Comparison of ENCODE assay signal across 22 cellular contexts in genomic region chr11:12834166-12834565, GRCh38.
DNase-seq lines count a peak whose midpoint lies in the region; ATAC-seq, FAIRE-seq and TF ChIP-seq lines count a peak whose summit lies in the region.
"Had no signal": no experiment of that assay in that cellular context is flagged by ENCODE, and none has a peak within 500 bp of the region (broad histone marks: within the 10 kb centered on the region; RNA-seq: fewer than 3 reads in every experiment).

No MANE protein-coding gene starts in this region.

- H3K4me3 ChIP-seq in IMR-90 (ENCODE audit: insufficient read depth, low read depth, low read length) (no peak overlapping the region), mucosa of descending colon (no peak overlapping the region), vagina (no peak overlapping the region)
- H3K4me3 ChIP-seq: Peyer's patch, SJSA1 had no signal

- dilution Hi-C loops in IMR-90 (cut with HindIII; ENCODE audit: low sequenced_read_pairs, unreplicated experiment) = no loop called here

- WGBS in IMR-90 (ENCODE audit: extremely low coverage in 2 of 2, insufficient read length in 1 of 2), 2 experiments = 100% methylated on average over 1 of the region's 2 CpGs; no CpG with 5 or more reads in 1 of the 2 experiments

- intact Hi-C loops in IMR-90 (cut with micrococcal nuclease) (no loop called here), mucosa of descending colon (cut with DNase I, micrococcal nuclease) (no loop called here), vagina (cut with DNase I) (loop anchor here (10.0 kb wide), 1 partner anchor 51 kb away; no protein-coding TSS in a partner anchor)

- DNase-seq in NCI-H1417 (lab: John Stamatoyannopoulos, UW) = peak in 2 of 3 experiments; percentile 29 to 54
- DNase-seq in NCI-H1417 treated with DMSO at 0.1 percent for 48 hours (lab: John Stamatoyannopoulos, UW) = no peak
- DNase-seq in IMR-90 = no peak
- no peak for DNase-seq in mucosa of descending colon
- DNase-seq in vagina (ENCODE audit: extremely low spot score in 2 of 2) = no peak
- no peak for DNase-seq in RWPE1 (ENCODE audit: low spot score)
- DNase-seq in stimulated activated CD4-positive, alpha-beta T cell treated with anti-CD3 and anti-CD28 coated beads, Interleukin-1b, Interleukin-23, amount 100 ng/mL, for 48 hours = no peak
- DNase-seq: 8988T; AML-193; CD8-positive, alpha-beta memory T cell; DMS79; H7; KG1; NCI-H1105; NCI-H1694; NCI-H2171 treated with DMSO at 0.1 percent for 48 hours; NCI-H510A; NCI-H748 treated with DMSO at 0.1 percent for 48 hours; Peyer's patch had no signal

- H3K14ac ChIP-seq in IMR-90 (replicated peaks; ENCODE audit: low read depth, low read length) = no peak overlapping the region

- CTCF ChIA-PET in IMR-90 (lab: Yijun Ruan, JAX) (no interaction called here), RWPE1 (lab: Yijun Ruan, JAX) (interaction anchor here (1.0 kb wide), 1 partner anchor 31 kb away, joined by 3 read pairs; no protein-coding TSS in a partner anchor)

- H3K4ac ChIP-seq in IMR-90 (ENCODE audit: low read depth, low read length) = no peak overlapping the region

- no peak overlapping the region for H2BK20ac ChIP-seq in IMR-90 (ENCODE audit: low read depth, low read length)

- ATAC-seq in IMR-90 (ENCODE audit: low read depth) = no peak
- ATAC-seq in mucosa of descending colon = peak; percentile 12

- no peak overlapping the region for H2BK120ac ChIP-seq in IMR-90 (ENCODE audit: low read depth, low read length)

- H3K9me3 ChIP-seq in IMR-90 (ENCODE audit: control insufficient read depth, insufficient read depth, low read length) (no peaks in the 10 kb centered on the region), mucosa of descending colon (no peaks in the 10 kb centered on the region), vagina (no peaks in the 10 kb centered on the region)
- H3K9me3 ChIP-seq: Peyer's patch, SJSA1 had no signal

- H3K4me2 ChIP-seq in IMR-90 (ENCODE audit: low read depth, low read length) = no peak overlapping the region

- H4K20me1 ChIP-seq in IMR-90 (ENCODE audit: insufficient read depth, low read length) = peaks cover 78% of the 10 kb centered on the region

- no peak overlapping the region for H2AK9ac ChIP-seq in IMR-90 (replicated peaks; ENCODE audit: low read depth, low read length, poor library complexity)

- H2AK5ac ChIP-seq in IMR-90 (ENCODE audit: low read depth, low read length) = no peak overlapping the region

- in situ Hi-C loops in IMR-90 (cut with MboI; ENCODE audit: low sequenced_read_pairs) = no loop called here

- peaks cover 24% of the 10 kb centered on the region for H3K9me1 ChIP-seq in IMR-90 (ENCODE audit: insufficient read depth, low read length)

- TF ChIP-seq CTCF in IMR-90 (conservative IDR thresholded peaks at IDR 0.05; ENCODE audit: low read depth, low read length) = no peak
- no peak for TF ChIP-seq CTCF in mucosa of descending colon (IDR thresholded peaks at IDR 0.05)
- TF ChIP-seq CTCF in vagina (IDR thresholded peaks at IDR 0.05) = no peak
- no peak for TF ChIP-seq CTCF in RWPE1 (conservative IDR thresholded peaks at IDR 0.05; ENCODE audit: low read depth)

- H3K27me3 ChIP-seq in IMR-90 (ENCODE audit: control insufficient read depth, insufficient read depth, low read length) (no peaks in the 10 kb centered on the region), vagina (no peaks in the 10 kb centered on the region)
- H3K27me3 ChIP-seq: Peyer's patch, SJSA1 had no signal

- no peak overlapping the region for H3K56ac ChIP-seq in IMR-90 (ENCODE audit: extremely low read depth, insufficient read depth, low read length)

- peaks cover 21 to 84% of the 10 kb centered on the region in 2 experiments for H3K79me1 ChIP-seq in IMR-90 (ENCODE audit: low read depth in 1 of 2, low read length in 2 of 2)

- H3K23ac ChIP-seq in IMR-90 (ENCODE audit: low read depth, low read length) = no peak overlapping the region

- H3K4me1 ChIP-seq in IMR-90 (ENCODE audit: control insufficient read depth, insufficient read depth, low read length) (peaks cover 10% of the 10 kb centered on the region), mucosa of descending colon (ENCODE audit: low read depth) (peaks cover 4% of the 10 kb centered on the region), vagina (peaks cover 25% of the 10 kb centered on the region)

- H2BK5ac ChIP-seq in IMR-90 (ENCODE audit: low read depth, low read length, poor library complexity, severe bottlenecking) = no peak overlapping the region

- H4K91ac ChIP-seq in IMR-90 (ENCODE audit: insufficient read depth, low read depth, low read length) = no peak overlapping the region

- H2AFZ ChIP-seq in IMR-90 (replicated peaks; ENCODE audit: low read length, poor library complexity) = no peak overlapping the region

- no peak for TF ChIP-seq RAD21 in IMR-90 (IDR thresholded peaks at IDR 0.05; ENCODE audit: low read length)

- no peak overlapping the region for H3K9ac ChIP-seq in IMR-90 (ENCODE audit: low read depth, low read length)

- FAIRE-seq in islet of Langerhans (lab: Jason Lieb, UNC) = peak; percentile 76

- no peak overlapping the region for H2BK15ac ChIP-seq in IMR-90 (ENCODE audit: low read depth, low read length)

- H4K8ac ChIP-seq in IMR-90 (ENCODE audit: low read depth in 2 of 2, low read length in 2 of 2) = no peak overlapping the region

- TF ChIP-seq POLR2A in IMR-90 (IDR thresholded peaks at IDR 0.05; ENCODE audit: low read depth, low read length) (no peak), vagina (IDR thresholded peaks at IDR 0.05) (no peak)

- POLR2A ChIA-PET in IMR-90 (lab: Charles Lee; ENCODE audit: unreplicated experiment) (no interaction called here), RWPE1 (lab: Yijun Ruan, JAX; ENCODE audit: low non-redundant PET) (no interaction called here)

- H3K18ac ChIP-seq in IMR-90 (ENCODE audit: low read depth, low read length) = no peak overlapping the region

- H3K36me3 ChIP-seq in IMR-90 (ENCODE audit: control insufficient read depth, insufficient read depth, low read length) (no peaks in the 10 kb centered on the region), mucosa of descending colon (ENCODE audit: low read depth) (no peaks in the 10 kb centered on the region), vagina (no peaks in the 10 kb centered on the region)
- H3K36me3 ChIP-seq: Peyer's patch had no signal

- no TSS peak for BruUV-seq in IMR-90 (replicated peaks; lab: Mats Ljungman, UMichigan)

- H3K27ac ChIP-seq in IMR-90 (ENCODE audit: insufficient read depth, low read length) (no peak overlapping the region), vagina (no peak overlapping the region), RWPE1 (no peak overlapping the region)
- H3K27ac ChIP-seq: C4-2B, Peyer's patch, SJSA1 had no signal

- H4K5ac ChIP-seq in IMR-90 (ENCODE audit: low read depth, low read length) = no peak overlapping the region

TF ChIP-seq in IMR-90, 13 proteins besides CTCF, POLR2A, EP300 and RAD21:
- no peak for TF ChIP-seq SMC3 (IDR thresholded peaks at IDR 0.05; ENCODE audit: low read depth, low read length)
- 0 out of 2 replicates have a peak, but pooled peaks have one; percentile 3 for TF ChIP-seq CEBPB (IDR thresholded peaks at IDR 0.05; ENCODE audit: low read depth, low read length)
- TF ChIP-seq RFX5 (IDR thresholded peaks at IDR 0.05; ENCODE audit: low read depth, low read length) = no peak
- no peak for TF ChIP-seq MXI1 (IDR thresholded peaks at IDR 0.05; ENCODE audit: borderline replicate concordance, low read depth, low read length)
- no peak for TF ChIP-seq BHLHE40 (IDR thresholded peaks at IDR 0.05; ENCODE audit: low read depth, low read length)
TF ChIP-seq in IMR-90: peak in this region for 1.

Comparison
In these comparisons a context has a peak if more than half of its experiments do, and no peak if none do; other contexts are left out.
1. DNase-seq: peak in NCI-H1417 (2 of 3); none in NCI-H1417 treated with DMSO at 0.1 percent for 48 hours (single experiment), IMR-90 (single experiment), mucosa of descending colon (0 of 3), vagina (0 of 2), RWPE1 (single experiment) and stimulated activated CD4-positive, alpha-beta T cell treated with anti-CD3 and anti-CD28 coated beads, Interleukin-1b, Interleukin-23, amount 100 ng/mL, for 48 hours (single experiment).